Comparison of ENCODE assay signal across 25 cellular contexts in the genomic region with DNA sequence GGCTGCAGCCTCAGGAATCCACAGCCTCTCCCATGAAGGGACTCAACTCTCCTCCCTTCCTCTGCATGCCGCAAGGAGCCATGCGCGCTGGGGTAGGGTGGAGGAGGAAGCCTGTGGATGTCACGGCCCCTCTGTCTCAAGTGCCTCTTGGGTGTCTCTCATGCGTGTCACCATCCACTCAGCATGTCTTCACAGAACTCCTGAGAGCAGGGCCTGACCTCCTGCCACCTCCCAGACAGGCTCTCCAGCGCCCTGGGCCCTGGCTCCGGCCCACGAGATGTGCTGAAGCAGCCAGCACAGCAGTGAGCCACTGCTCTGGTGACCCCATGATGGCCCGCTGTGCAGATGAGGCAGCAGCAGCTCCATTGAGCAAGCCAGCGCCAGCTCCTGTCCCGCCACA. TPM values are rescaled to one million over a fixed set of nuclear protein-coding genes. Genes with fewer than 3 reads are reported as not detected.
"Had no signal": no experiment of that assay in that cellular context is flagged by ENCODE, and none has a peak within 500 bp of the region (broad histone marks: within the 10 kb centered on the region; RNA-seq: fewer than 3 reads in every experiment).

No MANE protein-coding gene starts in this region.

- H3K4me3 ChIP-seq: cardiac muscle cell, K562 had no signal

- DNase-seq: activated CD4-positive, alpha-beta memory T cell treated with anti-CD3 and anti-CD28 coated beads for 36 hours; activated CD4-positive, alpha-beta T cell treated with anti-CD3 and anti-CD28 coated beads, Interleukin-2, amount 10 ng/mL, durations not matched to agents 7 days and 5 days; activated CD4-positive, CD25-positive, alpha-beta regulatory T cell; activated CD8-positive, alpha-beta memory T cell treated with anti-CD3 and anti-CD28 coated beads for 24 hours; activated gamma-delta T cell; activated naive CD4-positive, alpha-beta T cell treated with anti-CD3 and anti-CD28 coated beads for 36 hours; activated naive CD8-positive, alpha-beta T cell treated with anti-CD3 and anti-CD28 coated beads for 36 hours; activated T-cell treated with anti-CD3 and anti-CD28 coated beads for 4 hours; activated T-cell treated with anti-CD3 and anti-CD28 coated beads, Interleukin-2, amount 50 U/mL, for 48 hours; brain microvascular endothelial cell; Karpas-422; NCI-H1105 treated with DMSO at 0.1 percent for 48 hours; NCI-H1436 treated with DMSO at 0.1 percent for 48 hours; NCI-H1930; NCI-H82; SIG-M5; T-cell; T-helper 2 cell; T1000 had no signal

- H3K36me3 ChIP-seq: brain microvascular endothelial cell, cardiac muscle cell had no signal

- ATAC-seq: activated T-helper 17 cell treated with anti-CD3 and anti-CD28 coated beads, Interleukin-2, amount 50 U/mL, for 72 hours; K562; T-cell had no signal

- H3K27ac ChIP-seq: brain microvascular endothelial cell, cardiac muscle cell, VCaP had no signal

- H3K27me3 ChIP-seq: brain microvascular endothelial cell had no signal

RNA-seq across cellular contexts. Expression of a gene that starts 25.9 kb away (rescaled TPM):
- total RNA-seq: activated CD4-positive, alpha-beta memory T cell treated with anti-CD3 and anti-CD28 coated beads for 36 hours; activated CD4-positive, alpha-beta T cell treated with anti-CD3 and anti-CD28 coated beads, Interleukin-2, amount 10 ng/mL, durations not matched to agents 7 days and 5 days; activated naive CD4-positive, alpha-beta T cell treated with anti-CD3 and anti-CD28 coated beads for 36 hours; activated naive CD8-positive, alpha-beta T cell treated with anti-CD3 and anti-CD28 coated beads for 36 hours; activated T-helper 17 cell treated with anti-CD3 and anti-CD28 coated beads, Interleukin-2, amount 50 U/mL, for 72 hours; cardiac muscle cell; K562; OCI-LY7; RPMI7951; T-cell had no signal
